ENCODE assay signal across 8 cellular contexts in genomic region chr4:108036252-108036651, GRCh38. TPM values are rescaled to one million over a fixed set of nuclear protein-coding genes. Genes with fewer than 3 reads are reported as not detected.
DNase-seq lines count a peak whose midpoint lies in the region; ATAC-seq and TF ChIP-seq lines count a peak whose summit lies in the region.

No MANE protein-coding gene starts in this region.

- H3K36me3 Mint-ChIP-seq in mesothelial cell of epicardium (peaks cover 23% of the 10 kb centered on the region), progenitor cell of endocrine pancreas (ENCODE audit: insufficient read depth) (peaks cover 12% of the 10 kb centered on the region)

- H3K27ac ChIP-seq in caudate nucleus (ENCODE audit: low read depth, low read length) (no peak overlapping the region), smooth muscle cell (ENCODE audit: low read depth) (no peak overlapping the region)

- H3K9me3 ChIP-seq in smooth muscle cell (replicated peaks; ENCODE audit: low read depth) = no peaks in the 10 kb centered on the region

- H3K27me3 ChIP-seq in smooth muscle cell (ENCODE audit: low read depth) = no peaks in the 10 kb centered on the region

- no peaks in the 10 kb centered on the region for H4K20me1 ChIP-seq in smooth muscle cell (ENCODE audit: low read depth)

- H3K4me3 Mint-ChIP-seq in mesothelial cell of epicardium = no peak overlapping the region
- H3K4me3 Mint-ChIP-seq in progenitor cell of endocrine pancreas (ENCODE audit: low read depth) = no peak overlapping the region

- no peak overlapping the region for H3K4me2 ChIP-seq in smooth muscle cell

- H3K4me1 Mint-ChIP-seq in mesothelial cell of epicardium (no peaks in the 10 kb centered on the region), progenitor cell of endocrine pancreas (ENCODE audit: low read depth) (no peaks in the 10 kb centered on the region)

- no peak overlapping the region for H2AFZ ChIP-seq in smooth muscle cell (ENCODE audit: low read depth)

- no peaks in the 10 kb centered on the region for H3F3A ChIP-seq in smooth muscle cell (ENCODE audit: low read depth)

- no peaks in the 10 kb centered on the region for H3K4me1 ChIP-seq in smooth muscle cell (ENCODE audit: low read depth)

- H3K27ac Mint-ChIP-seq in mesothelial cell of epicardium (no peak overlapping the region), progenitor cell of endocrine pancreas (no peak overlapping the region)

- no peak for TF ChIP-seq CTCF in smooth muscle cell (IDR thresholded peaks at IDR 0.05; ENCODE audit: borderline replicate concordance, insufficient read depth, poor library complexity, severe bottlenecking)
- no peak for TF ChIP-seq CTCF in mesothelial cell of epicardium (IDR thresholded peaks at IDR 0.05; ENCODE audit: unreplicated experiment)
- TF ChIP-seq CTCF in progenitor cell of endocrine pancreas (IDR thresholded peaks at IDR 0.05; ENCODE audit: unreplicated experiment) = no peak

- no peak overlapping the region for H3K9ac ChIP-seq in smooth muscle cell (ENCODE audit: low read depth)

- H3K27me3 Mint-ChIP-seq in mesothelial cell of epicardium (ENCODE audit: low read depth) (no peaks in the 10 kb centered on the region), progenitor cell of endocrine pancreas (no peaks in the 10 kb centered on the region)

- no peaks in the 10 kb centered on the region for H3K36me3 ChIP-seq in smooth muscle cell (ENCODE audit: low read depth)

- no peak overlapping the region for H3K4me3 ChIP-seq in smooth muscle cell

- 87% methylated on average over 6 of the region's 6 CpGs for WGBS in smooth muscle cell (ENCODE audit: low lambda C conversion rate)

- H3K9me3 Mint-ChIP-seq in mesothelial cell of epicardium (peaks cover 5% of the 10 kb centered on the region), progenitor cell of endocrine pancreas (ENCODE audit: low read depth) (no peaks in the 10 kb centered on the region)

- peak; percentile 18 for DNase-seq in activated CD8-positive, alpha-beta memory T cell treated with anti-CD3 and anti-CD28 coated beads, Interleukin-2, amount 50 U/mL, for 24 hours (ENCODE audit: extremely low read depth)
- DNase-seq in stimulated activated CD4-positive, alpha-beta T cell treated with anti-CD3 and anti-CD28 coated beads, TNF-alpha, amount 100 ng/mL, for 4 hours (ENCODE audit: low read depth in 3 of 3) = peak in 2 of 3 experiments; percentile 21 to 47
- DNase-seq in caudate nucleus (lab: John Stamatoyannopoulos, UW) = no peak
- no peak for DNase-seq in smooth muscle cell (lab: John Stamatoyannopoulos, UW; ENCODE audit: unreplicated experiment)
- DNase-seq in mesothelial cell of epicardium (ENCODE audit: low spot score in 2 of 2, unreplicated experiment in 2 of 2) = no peak
- DNase-seq in progenitor cell of endocrine pancreas (ENCODE audit: low spot score, unreplicated experiment) = no peak

- ATAC-seq in GM19455 (IDR thresholded peaks at IDR 0.05; ENCODE audit: unreplicated experiment) = peak; percentile 76
- peak; percentile 77 for ATAC-seq in HG03378 (IDR thresholded peaks at IDR 0.05; ENCODE audit: unreplicated experiment)

- H3K79me2 ChIP-seq in smooth muscle cell (ENCODE audit: low read depth) = no peaks in the 10 kb centered on the region

RNA-seq across cellular contexts. Expression of gene HADH, which starts 46.6 kb away (rescaled TPM):
- 16.9 and 18.2 TPM in 2 replicates for total RNA-seq in smooth muscle cell
- polyA plus RNA-seq in smooth muscle cell = 35.1 and 44.2 TPM in 2 replicates
- total RNA-seq in mesothelial cell of epicardium = 48.8 to 51.9 TPM (median 50.7 TPM) in 3 replicates
- total RNA-seq in progenitor cell of endocrine pancreas = 44.1 TPM in 2 replicates

Comparison
In these comparisons a context has a peak if more than half of its experiments do, and no peak if none do; other contexts are left out.
1. DNase-seq: peak in activated CD8-positive, alpha-beta memory T cell treated with anti-CD3 and anti-CD28 coated beads, Interleukin-2, amount 50 U/mL, for 24 hours (single experiment) and stimulated activated CD4-positive, alpha-beta T cell treated with anti-CD3 and anti-CD28 coated beads, TNF-alpha, amount 100 ng/mL, for 4 hours (2 of 3); none in caudate nucleus (0 of 61), smooth muscle cell (single experiment), mesothelial cell of epicardium (0 of 2) and progenitor cell of endocrine pancreas (single experiment).